In genomic region chr18:68714356-68714706, GRCh38 we compare ENCODE assay signal across 8 cellular contexts. TPM values are rescaled to one million over a fixed set of nuclear protein-coding genes. Genes with fewer than 3 reads are reported as not detected.
DNase-seq lines count a peak whose midpoint lies in the region; ATAC-seq and TF ChIP-seq lines count a peak whose summit lies in the region.

No MANE protein-coding gene starts in this region.

- no peak for TF ChIP-seq CTCF in RWPE1 (conservative IDR thresholded peaks at IDR 0.05; ENCODE audit: low read depth)
- TF ChIP-seq CTCF in endodermal cell (conservative IDR thresholded peaks at IDR 0.05), result no peak
- no peak for TF ChIP-seq CTCF in mucosa of descending colon (IDR thresholded peaks at IDR 0.05)

- WGBS in endodermal cell (ENCODE audit: insufficient coverage in 1 of 2, insufficient read length in 1 of 2), 2 experiments, result 0 to 1% methylated on average over 7 to 15 of the region's 15 CpGs

- no peaks in the 10 kb centered on the region for H3K9me3 Mint-ChIP-seq in activated naive CD4-positive, alpha-beta T cell treated with anti-CD3 and anti-CD28 coated beads, Interleukin-2, amount 10 ng/mL, durations not matched to agents 7 days and 5 days
- H3K9me3 Mint-ChIP-seq in endodermal cell, result no peaks in the 10 kb centered on the region

- peak overlapping the region; percentile 84 for H3K4me3 Mint-ChIP-seq in activated naive CD4-positive, alpha-beta T cell treated with anti-CD3 and anti-CD28 coated beads, Interleukin-2, amount 10 ng/mL, durations not matched to agents 7 days and 5 days
- H3K4me3 Mint-ChIP-seq in endodermal cell, result peak overlapping the region; percentile 92

- CTCF ChIA-PET in activated naive CD4-positive, alpha-beta T cell treated with anti-CD3 and anti-CD28 coated beads, Interleukin-2, amount 10 ng/mL, durations not matched to agents 7 days and 5 days (lab: Charles Lee), result no interaction called here
- CTCF ChIA-PET in RWPE1 (lab: Yijun Ruan, JAX), result interaction anchor here (0.9 to 1.0 kb wide), 2 partner anchors 54 to 1491 kb away, joined by 3 to 9 read pairs; no protein-coding TSS in a partner anchor

- POLR2A ChIA-PET in RWPE1 (lab: Yijun Ruan, JAX; ENCODE audit: low non-redundant PET), result no interaction called here

- peaks cover 49% of the 10 kb centered on the region for H3K4me1 Mint-ChIP-seq in activated naive CD4-positive, alpha-beta T cell treated with anti-CD3 and anti-CD28 coated beads, Interleukin-2, amount 10 ng/mL, durations not matched to agents 7 days and 5 days
- peaks cover 10% of the 10 kb centered on the region for H3K4me1 Mint-ChIP-seq in endodermal cell

- H3K27ac Mint-ChIP-seq in activated naive CD4-positive, alpha-beta T cell treated with anti-CD3 and anti-CD28 coated beads, Interleukin-2, amount 10 ng/mL, durations not matched to agents 7 days and 5 days, result peak overlapping the region; percentile 90
- H3K27ac Mint-ChIP-seq in endodermal cell, result peak overlapping the region; percentile 83

- H3K4me3 ChIP-seq in endodermal cell (ENCODE audit: low read length) (peak overlapping the region; percentile 97), mucosa of descending colon (peak overlapping the region; percentile 97)

- H3K9ac ChIP-seq in endodermal cell (ENCODE audit: extremely low read depth, low read length, poor library complexity, severe bottlenecking), result peak overlapping the region; percentile 58

- H3K4me1 ChIP-seq in endodermal cell (ENCODE audit: control insufficient read depth, insufficient read depth, low read length) (no peaks in the 10 kb centered on the region), mucosa of descending colon (ENCODE audit: low read depth) (peaks cover 18% of the 10 kb centered on the region)

- H3K36me3 Mint-ChIP-seq in activated naive CD4-positive, alpha-beta T cell treated with anti-CD3 and anti-CD28 coated beads, Interleukin-2, amount 10 ng/mL, durations not matched to agents 7 days and 5 days, result peaks cover 34% of the 10 kb centered on the region
- H3K36me3 Mint-ChIP-seq in endodermal cell (ENCODE audit: low read depth), result peaks cover 23% of the 10 kb centered on the region

- peaks cover 38% of the 10 kb centered on the region for H3K36me3 ChIP-seq in endodermal cell (ENCODE audit: control insufficient read depth, insufficient read depth, low read length)
- peaks cover 4% of the 10 kb centered on the region for H3K36me3 ChIP-seq in mucosa of descending colon (ENCODE audit: low read depth)

- DNase-seq in activated naive CD4-positive, alpha-beta T cell treated with anti-CD3 and anti-CD28 coated beads, Interleukin-2, amount 10 ng/mL, durations not matched to agents 7 days and 5 days, result peak; percentile 37
- no peak for DNase-seq in activated naive CD4-positive, alpha-beta T cell treated with Interleukin-2 at 50 U/mL for 16 hours
- DNase-seq in RWPE1 (ENCODE audit: low spot score) (no peak), endodermal cell (peak; percentile 54), mucosa of descending colon (peak in 1 of 3 donors; percentile 38), GDM1 (lab: John Stamatoyannopoulos, UW) (no peak)

- H3K9me3 ChIP-seq in endodermal cell (ENCODE audit: control insufficient read depth, low read length), result no peaks in the 10 kb centered on the region
- no peaks in the 10 kb centered on the region for H3K9me3 ChIP-seq in mucosa of descending colon

- intact Hi-C loops in mucosa of descending colon (cut with DNase I, micrococcal nuclease), result no loop called here

- no peaks in the 10 kb centered on the region for H3K27me3 ChIP-seq in endodermal cell (ENCODE audit: control insufficient read depth, insufficient read depth, low read length, poor library complexity, severe bottlenecking)

- peak; percentile 9 for ATAC-seq in HG02938 (IDR thresholded peaks at IDR 0.05; ENCODE audit: unreplicated experiment)
- ATAC-seq in mucosa of descending colon, result peak; percentile 10
- no peak for ATAC-seq in HG02970 (IDR thresholded peaks at IDR 0.05; ENCODE audit: low FRiP score, unreplicated experiment)

- H3K27me3 Mint-ChIP-seq in activated naive CD4-positive, alpha-beta T cell treated with anti-CD3 and anti-CD28 coated beads, Interleukin-2, amount 10 ng/mL, durations not matched to agents 7 days and 5 days, result no peaks in the 10 kb centered on the region
- H3K27me3 Mint-ChIP-seq in endodermal cell (ENCODE audit: insufficient read depth), result peaks cover 2% of the 10 kb centered on the region

- H3K27ac ChIP-seq in RWPE1 (peak overlapping the region; percentile 82), endodermal cell (ENCODE audit: low read depth, low read length) (peak overlapping the region; percentile 49)

RNA-seq across cellular contexts. Expression of gene TMX3, which starts 0.6 kb away (rescaled TPM):
- total RNA-seq in endodermal cell (10 to 100 TPM; 50.7 to 51.2 TPM), mucosa of descending colon (10 to 100 TPM; 28.0 to 32.4 (median 31.0) TPM)
- polyA plus RNA-seq in endodermal cell (2013, experiment 1 of 2), result 55.2 TPM
- 46.8 TPM for polyA plus RNA-seq in endodermal cell (2013, experiment 2 of 2)

Comparison
In these comparisons a context has a peak if more than half of its experiments do, and no peak if none do; other contexts are left out.
1. DNase-seq: peak in activated naive CD4-positive, alpha-beta T cell treated with anti-CD3 and anti-CD28 coated beads, Interleukin-2, amount 10 ng/mL, durations not matched to agents 7 days and 5 days (single experiment) and endodermal cell (single experiment); none in activated naive CD4-positive, alpha-beta T cell treated with Interleukin-2 at 50 U/mL for 16 hours (single experiment), RWPE1 (single experiment) and GDM1 (single experiment).